In the genomic region with DNA sequence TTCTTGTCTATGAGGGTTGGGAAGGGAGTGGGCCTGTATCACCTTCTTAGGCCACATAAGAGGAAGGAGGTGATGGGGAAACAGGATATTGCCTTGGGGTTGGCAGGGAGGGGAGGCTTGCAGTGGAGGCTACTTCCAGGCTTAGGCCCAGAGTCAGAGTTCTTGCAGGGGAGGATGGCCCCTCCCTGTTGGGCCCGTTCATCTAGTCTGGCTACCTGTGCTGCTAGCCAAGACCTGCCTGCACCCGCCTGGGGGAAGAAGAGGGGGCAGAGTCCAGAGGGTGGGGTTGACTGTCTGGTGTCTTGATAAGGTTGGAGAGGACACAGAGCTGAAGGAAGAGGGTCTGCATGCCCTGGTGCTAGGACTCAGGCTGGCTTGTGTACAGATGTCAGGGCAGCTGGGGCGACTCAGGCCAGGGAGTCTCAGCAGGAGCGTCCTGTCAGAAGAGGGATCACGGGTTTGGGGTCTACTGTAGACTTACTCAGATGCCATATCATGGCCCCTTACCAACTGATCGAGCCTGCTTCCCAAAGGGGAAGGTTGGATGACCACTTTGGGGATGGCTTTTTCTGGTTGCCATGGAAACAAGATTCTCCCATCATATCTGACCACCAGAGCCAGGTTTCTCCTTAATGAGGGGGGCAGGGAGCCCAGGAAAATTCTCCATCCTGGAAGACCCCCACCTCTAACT, we compare ENCODE assay signal across 8 cellular contexts. TPM values are rescaled to one million over a fixed set of nuclear protein-coding genes. Genes with fewer than 3 reads are reported as not detected.
DNase-seq lines count a peak whose midpoint lies in the region; ATAC-seq and TF ChIP-seq lines count a peak whose summit lies in the region.

No MANE protein-coding gene starts in this region.

- TF ChIP-seq CTCF in endodermal cell (conservative IDR thresholded peaks at IDR 0.05) (no peak), osteocyte (IDR thresholded peaks at IDR 0.05) (no peak)

- H3K4me1 ChIP-seq in CD8-positive, alpha-beta memory T cell (ENCODE audit: insufficient read depth, low read length): peaks cover 54% of the 10 kb centered on the region
- H3K4me1 ChIP-seq in endodermal cell (ENCODE audit: control insufficient read depth, insufficient read depth, low read length): peaks cover 11% of the 10 kb centered on the region

- H3K27me3 Mint-ChIP-seq in CD8-positive, alpha-beta memory T cell: peaks cover 0 to 22% of the 10 kb centered on the region in 2 donors
- H3K27me3 Mint-ChIP-seq in endodermal cell (ENCODE audit: insufficient read depth) (peaks cover 2% of the 10 kb centered on the region), osteocyte (ENCODE audit: unreplicated experiment) (no peaks in the 10 kb centered on the region)

- peak in 1 of 5 donors; percentile 36 for DNase-seq in CD8-positive, alpha-beta memory T cell
- DNase-seq in OCI-M1 (lab: John Stamatoyannopoulos, UW): peak; percentile 88
- peak; percentile 59 for DNase-seq in endodermal cell
- no peak for DNase-seq in osteocyte (ENCODE audit: extremely low spot score, unreplicated experiment)
- no peak for DNase-seq in hippocampal formation (lab: John Stamatoyannopoulos, UW)
- no peak for DNase-seq in retina
- no peak for DNase-seq in medulla oblongata (ENCODE audit: extremely low spot score)

- H3K4me1 Mint-ChIP-seq in CD8-positive, alpha-beta memory T cell: peaks cover 68 to 74% (median 73%) of the 10 kb centered on the region in 3 donors
- peaks cover 41% of the 10 kb centered on the region for H3K4me1 Mint-ChIP-seq in endodermal cell
- peaks cover 66% of the 10 kb centered on the region for H3K4me1 Mint-ChIP-seq in osteocyte (ENCODE audit: unreplicated experiment)

- no peak for ATAC-seq in HG03565 (IDR thresholded peaks at IDR 0.05; ENCODE audit: unreplicated experiment)

- H3K27ac Mint-ChIP-seq in CD8-positive, alpha-beta memory T cell: peak overlapping the region; percentile 97 to 100 (median 99)
- H3K27ac Mint-ChIP-seq in endodermal cell (peak overlapping the region; percentile 81), osteocyte (ENCODE audit: unreplicated experiment) (peak overlapping the region; percentile 99)

- H3K9ac ChIP-seq in endodermal cell (ENCODE audit: extremely low read depth, low read length, poor library complexity, severe bottlenecking): no peak overlapping the region

- H3K36me3 Mint-ChIP-seq in CD8-positive, alpha-beta memory T cell: peaks cover 0 to 54% (median 0%) of the 10 kb centered on the region in 3 donors
- peaks cover 13% of the 10 kb centered on the region for H3K36me3 Mint-ChIP-seq in endodermal cell (ENCODE audit: low read depth)
- H3K36me3 Mint-ChIP-seq in osteocyte (ENCODE audit: unreplicated experiment): peaks cover 6% of the 10 kb centered on the region

- WGBS in endodermal cell (ENCODE audit: insufficient coverage in 1 of 2, insufficient read length in 1 of 2), 2 experiments: 84 to 92% methylated on average over 2 to 6 of the region's 6 CpGs

- peak overlapping the region; percentile 6 for H3K27ac ChIP-seq in CD8-positive, alpha-beta memory T cell (ENCODE audit: low read depth, low read length)
- peak overlapping the region; percentile 82 for H3K27ac ChIP-seq in endodermal cell (ENCODE audit: low read depth, low read length)

- peaks cover 0 to 10% (median 0%) of the 10 kb centered on the region in 5 donors for H3K9me3 Mint-ChIP-seq in CD8-positive, alpha-beta memory T cell
- H3K9me3 Mint-ChIP-seq in endodermal cell (no peaks in the 10 kb centered on the region), osteocyte (ENCODE audit: unreplicated experiment) (no peaks in the 10 kb centered on the region)

- H3K4me3 ChIP-seq in CD8-positive, alpha-beta memory T cell (ENCODE audit: low read length): peak overlapping the region; percentile 2
- peak overlapping the region; percentile 76 for H3K4me3 ChIP-seq in endodermal cell (ENCODE audit: low read length)

- H3K4me3 Mint-ChIP-seq in CD8-positive, alpha-beta memory T cell: peak overlapping the region in 6 of 7 donors; percentile 29 to 84 (median 49)
- H3K4me3 Mint-ChIP-seq in endodermal cell: peak overlapping the region; percentile 93
- peak overlapping the region; percentile 75 for H3K4me3 Mint-ChIP-seq in osteocyte (ENCODE audit: unreplicated experiment)

- CTCF ChIA-PET in CD8-positive, alpha-beta memory T cell (lab: Charles Lee): interaction anchor here (1.4 to 1.5 kb wide), 3 partner anchors 12 to 151 kb away, joined by 3 to 5 read pairs (median 4); no protein-coding TSS in a partner anchor

- no peaks in the 10 kb centered on the region for H3K9me3 ChIP-seq in CD8-positive, alpha-beta memory T cell (ENCODE audit: low read length)
- H3K9me3 ChIP-seq in endodermal cell (ENCODE audit: control insufficient read depth, low read length): no peaks in the 10 kb centered on the region

- H3K27me3 ChIP-seq in CD8-positive, alpha-beta memory T cell (ENCODE audit: insufficient read depth, low read length, poor library complexity, severe bottlenecking): no peaks in the 10 kb centered on the region
- H3K27me3 ChIP-seq in endodermal cell (ENCODE audit: control insufficient read depth, insufficient read depth, low read length, poor library complexity, severe bottlenecking): no peaks in the 10 kb centered on the region

- no peaks in the 10 kb centered on the region for H3K36me3 ChIP-seq in CD8-positive, alpha-beta memory T cell (ENCODE audit: insufficient read depth, low read length)
- peaks cover 6% of the 10 kb centered on the region for H3K36me3 ChIP-seq in endodermal cell (ENCODE audit: control insufficient read depth, insufficient read depth, low read length)

- POLR2A ChIA-PET in CD8-positive, alpha-beta memory T cell (lab: Charles Lee): interaction anchor here (5.2 kb wide), 1 partner anchor 17 kb away, joined by 46 read pairs; a partner anchor contains a TSS

RNA-seq across cellular contexts. Expression of a gene that starts 5.3 kb away (rescaled TPM):
- 10 to 100 TPM; 84.2 to 89.7 TPM for total RNA-seq in CD8-positive, alpha-beta memory T cell
- polyA plus RNA-seq in CD8-positive, alpha-beta memory T cell: 1.2 TPM
- total RNA-seq in endodermal cell (10 to 100 TPM; 53.3 to 60.3 TPM), osteocyte (52.9 and 53.7 TPM in 2 replicates)
- polyA plus RNA-seq in endodermal cell (2013, experiment 1 of 2): 44.5 TPM
- 40.5 TPM for polyA plus RNA-seq in endodermal cell (2013, experiment 2 of 2)

RNA-seq across cellular contexts. Expression of a gene that starts 15.5 kb away (rescaled TPM):
- 1 to 10 TPM; 5.3 to 5.5 TPM for total RNA-seq in CD8-positive, alpha-beta memory T cell
- polyA plus RNA-seq in CD8-positive, alpha-beta memory T cell: not detected
- total RNA-seq in endodermal cell: 10 to 100 TPM; 16.8 to 26.8 TPM
- 24.6 TPM for polyA plus RNA-seq in endodermal cell (2013, experiment 1 of 2)
- 22.9 TPM for polyA plus RNA-seq in endodermal cell (2013, experiment 2 of 2)
- total RNA-seq in osteocyte: 3.4 TPM in 2 replicates

RNA-seq across cellular contexts. Expression of a gene that starts 18.0 kb away (rescaled TPM):
- total RNA-seq in CD8-positive, alpha-beta memory T cell: 10 to 100 TPM; 58.2 to 65.0 TPM
- 162 TPM for polyA plus RNA-seq in CD8-positive, alpha-beta memory T cell
- 10 to 100 TPM; 38.9 to 44.8 TPM for total RNA-seq in endodermal cell
- polyA plus RNA-seq in endodermal cell (2013, experiment 1 of 2): 65.6 TPM
- 58.9 TPM for polyA plus RNA-seq in endodermal cell (2013, experiment 2 of 2)
- total RNA-seq in osteocyte: 65.8 and 66.2 TPM in 2 replicates

RNA-seq across cellular contexts. Expression of a gene that starts 18.5 kb away (rescaled TPM):
- total RNA-seq in CD8-positive, alpha-beta memory T cell: 10 to 100 TPM; 16.4 to 17.6 TPM
- polyA plus RNA-seq in CD8-positive, alpha-beta memory T cell: 3.1 TPM
- total RNA-seq in endodermal cell: 10 to 100 TPM; 10.6 to 12.9 TPM
- polyA plus RNA-seq in endodermal cell (2013, experiment 1 of 2): 10.5 TPM
- polyA plus RNA-seq in endodermal cell (2013, experiment 2 of 2): 8.3 TPM
- 8.5 and 10.2 TPM in 2 replicates for total RNA-seq in osteocyte

RNA-seq across cellular contexts. Expression of a gene that starts 49.2 kb away (rescaled TPM):
- total RNA-seq in CD8-positive, alpha-beta memory T cell: 100 to 1,000 TPM; 116 to 123 TPM
- 20.1 TPM for polyA plus RNA-seq in CD8-positive, alpha-beta memory T cell
- total RNA-seq in endodermal cell: 10 to 100 TPM; 55.0 to 64.1 TPM
- polyA plus RNA-seq in endodermal cell (2013, experiment 1 of 2): 66.3 TPM
- polyA plus RNA-seq in endodermal cell (2013, experiment 2 of 2): 63.7 TPM
- total RNA-seq in osteocyte: 196 and 206 TPM in 2 replicates

Comparison
In these comparisons a context has a peak if more than half of its experiments do, and no peak if none do; other contexts are left out.
1. DNase-seq: peak in OCI-M1 (single experiment) and endodermal cell (single experiment); none in osteocyte (single experiment), hippocampal formation (0 of 2), retina (single experiment) and medulla oblongata (single experiment).
2. Peak in every context shown above with its lines, with median percentiles within 50 percentile points of each other: H3K27ac Mint-ChIP-seq and H3K4me3 Mint-ChIP-seq.